ENCODE assay signal across 9 cellular contexts in the genomic region with DNA sequence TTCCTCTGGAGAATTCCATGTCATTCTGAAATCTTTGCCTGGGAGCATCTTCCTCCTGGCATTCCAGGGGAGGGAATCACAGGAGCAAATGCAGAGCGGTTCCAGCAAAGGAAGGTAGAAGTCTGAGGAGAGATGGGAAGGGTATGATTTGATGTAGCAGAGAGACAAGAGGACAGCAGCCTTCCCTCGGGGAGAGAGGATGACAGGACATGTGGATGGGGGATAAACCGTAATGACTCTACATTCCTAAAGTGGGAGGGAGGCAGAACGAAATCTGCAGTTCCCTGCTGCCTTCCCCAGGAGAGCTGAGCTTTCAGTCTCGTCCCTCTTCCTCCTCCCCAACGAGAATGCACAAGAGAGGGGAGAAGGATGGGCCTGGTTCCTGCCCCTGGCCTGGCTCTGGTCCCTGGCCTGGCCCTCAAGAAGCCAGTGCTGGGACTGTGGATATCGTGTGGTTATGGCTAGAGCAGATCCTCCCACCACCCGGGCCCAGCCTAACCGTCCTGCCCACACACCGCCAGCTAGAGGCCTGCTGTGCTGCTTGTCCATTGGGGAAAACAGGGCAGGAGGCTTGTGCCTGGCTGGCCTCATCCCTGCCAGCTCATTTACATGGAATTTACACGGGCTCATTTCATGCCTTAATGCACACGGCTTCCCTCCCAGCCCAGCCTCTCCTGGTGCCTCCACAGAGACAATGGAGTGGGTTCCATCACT. TPM values are rescaled to one million over a fixed set of nuclear protein-coding genes. Genes with fewer than 3 reads are reported as not detected.
DNase-seq lines count a peak whose midpoint lies in the region; ATAC-seq, FAIRE-seq and TF ChIP-seq lines count a peak whose summit lies in the region.
"Had no signal": no experiment of that assay in that cellular context is flagged by ENCODE, and none has a peak within 500 bp of the region (broad histone marks: within the 10 kb centered on the region; RNA-seq: fewer than 3 reads in every experiment).

No MANE protein-coding gene starts in this region.

- H3K9me1 ChIP-seq in keratinocyte (ENCODE audit: control insufficient read depth, extremely low read depth, insufficient read depth, low read length): peaks cover 3% of the 10 kb centered on the region

- H2AFZ ChIP-seq in keratinocyte (ENCODE audit: control insufficient read depth, low read length): peak overlapping the region; percentile 65

- H3K27ac ChIP-seq in A673 (ENCODE audit: low read depth, low read length, poor library complexity, severe bottlenecking): no peak overlapping the region
- H3K27ac ChIP-seq in keratinocyte (ENCODE audit: control insufficient read depth, insufficient read depth, low read length): peak overlapping the region; percentile 82

- DNase-seq in A673 (ENCODE audit: low spot score) (peak; percentile 67), GOT3 (lab: John Stamatoyannopoulos, UW) (peak; percentile 71), keratinocyte (ENCODE audit: low read depth, low spot score) (no peak), erythroblast (lab: John Stamatoyannopoulos, UW) (no peak)
- DNase-seq in activated T-helper 1 cell treated with anti-CD3 and anti-CD28 coated beads, Interleukin-12 subunit alpha, Interleukin-12 subunit beta, Interleukin-2, Interleukin-4 antibody, amounts not matched to agents 30 ng/mL and 10 ng/mL and 1 ng/mL, durations not matched to agents 14 hours and 24 hours and 36 hours (ENCODE audit: low spot score): no peak

- H3K36me3 Mint-ChIP-seq in activated T-helper 1 cell treated with anti-CD3 and anti-CD28 coated beads, Interleukin-12 subunit alpha, Interleukin-12 subunit beta, Interleukin-2, Interleukin-4 antibody, amounts not matched to agents 30 ng/mL and 10 ng/mL and 1 ng/mL, durations not matched to agents 14 hours and 24 hours and 36 hours (ENCODE audit: low read depth): peaks cover 38% of the 10 kb centered on the region

- dilution Hi-C loops in keratinocyte (cut with MboI; ENCODE audit: extremely low pct_ligation_motif_present, low sequenced_read_pairs): no loop called here

- no peak overlapping the region for H3K4me3 ChIP-seq in A673 (ENCODE audit: low read depth, low read length, poor library complexity, severe bottlenecking)
- peak overlapping the region in 1 of 3 experiments; percentile 17 for H3K4me3 ChIP-seq in keratinocyte (ENCODE audit: control insufficient read depth in 2 of 3, extremely low read depth in 1 of 3, insufficient read depth in 2 of 3, low read depth in 1 of 3, low read length in 3 of 3)

- peak overlapping the region; percentile 14 for H3K4me2 ChIP-seq in keratinocyte (ENCODE audit: control insufficient read depth, extremely low read depth, insufficient read depth, low read depth, low read length)

- H3K27me3 Mint-ChIP-seq in activated T-helper 1 cell treated with anti-CD3 and anti-CD28 coated beads, Interleukin-12 subunit alpha, Interleukin-12 subunit beta, Interleukin-2, Interleukin-4 antibody, amounts not matched to agents 30 ng/mL and 10 ng/mL and 1 ng/mL, durations not matched to agents 14 hours and 24 hours and 36 hours (ENCODE audit: insufficient read depth): no peaks in the 10 kb centered on the region

- peaks cover 48% of the 10 kb centered on the region for H3K4me1 Mint-ChIP-seq in activated T-helper 1 cell treated with anti-CD3 and anti-CD28 coated beads, Interleukin-12 subunit alpha, Interleukin-12 subunit beta, Interleukin-2, Interleukin-4 antibody, amounts not matched to agents 30 ng/mL and 10 ng/mL and 1 ng/mL, durations not matched to agents 14 hours and 24 hours and 36 hours (ENCODE audit: low read depth)

- TF ChIP-seq POLR2A in erythroblast (IDR thresholded peaks at IDR 0.05; ENCODE audit: low read length): no peak

- H3K9me3 Mint-ChIP-seq in activated T-helper 1 cell treated with anti-CD3 and anti-CD28 coated beads, Interleukin-12 subunit alpha, Interleukin-12 subunit beta, Interleukin-2, Interleukin-4 antibody, amounts not matched to agents 30 ng/mL and 10 ng/mL and 1 ng/mL, durations not matched to agents 14 hours and 24 hours and 36 hours: no peaks in the 10 kb centered on the region

- H3K9ac ChIP-seq in keratinocyte (ENCODE audit: control insufficient read depth, extremely low read depth, insufficient read depth, low read length): peak overlapping the region; percentile 69

- H3K79me2 ChIP-seq in keratinocyte (ENCODE audit: control insufficient read depth, insufficient read depth, low read length): no peaks in the 10 kb centered on the region

- FAIRE-seq in keratinocyte (lab: Jason Lieb, UNC): peak; percentile 85

- H3K4me3 Mint-ChIP-seq in activated T-helper 1 cell treated with anti-CD3 and anti-CD28 coated beads, Interleukin-12 subunit alpha, Interleukin-12 subunit beta, Interleukin-2, Interleukin-4 antibody, amounts not matched to agents 30 ng/mL and 10 ng/mL and 1 ng/mL, durations not matched to agents 14 hours and 24 hours and 36 hours: no peak overlapping the region

- TF ChIP-seq CTCF in A673 (conservative IDR thresholded peaks at IDR 0.05; ENCODE audit: low read depth, low read length) (no peak), keratinocyte (optimal IDR thresholded peaks at IDR 0.05 in 1 of 3, IDR thresholded peaks at IDR 0.05 in 1 of 3, conservative IDR thresholded peaks at IDR 0.05 in 1 of 3; ENCODE audit: extremely low read depth in 1 of 3, insufficient read depth in 2 of 3, low read length in 3 of 3) (peak in 2 of 3 experiments; percentile 14 to 31)

- intact Hi-C loops in A673 (cut with micrococcal nuclease; ENCODE audit: unreplicated experiment): no loop called here
- intact Hi-C loops in activated T-helper 1 cell treated with anti-CD3 and anti-CD28 coated beads, Interleukin-12 subunit alpha, Interleukin-12 subunit beta, Interleukin-2, Interleukin-4 antibody, amounts not matched to agents 30 ng/mL and 10 ng/mL and 1 ng/mL, durations not matched to agents 14 hours and 24 hours and 36 hours (cut with micrococcal nuclease): no loop called here

- POLR2A ChIA-PET in A673 (lab: Charles Lee; ENCODE audit: low non-redundant PET): no interaction called here

- no peaks in the 10 kb centered on the region for H4K20me1 ChIP-seq in keratinocyte (ENCODE audit: control insufficient read depth, extremely low read depth, insufficient read depth, low read length)

- ATAC-seq in GM21528 (IDR thresholded peaks at IDR 0.05; ENCODE audit: low FRiP score, unreplicated experiment) (no peak), GM18517 (IDR thresholded peaks at IDR 0.05; ENCODE audit: unreplicated experiment) (no peak), GM19023 (IDR thresholded peaks at IDR 0.05; ENCODE audit: unreplicated experiment) (no peak)

- no TSS peak for BruUV-seq in A673 (replicated peaks; lab: Mats Ljungman, UMichigan)

- H3K27me3 ChIP-seq in A673 (replicated peaks; ENCODE audit: insufficient read depth, low read depth, low read length, poor library complexity) (no peaks in the 10 kb centered on the region), keratinocyte (ENCODE audit: control insufficient read depth, extremely low read depth, insufficient read depth, low read length) (no peaks in the 10 kb centered on the region)

- CTCF ChIA-PET in A673 (lab: Charles Lee): interaction anchor here (0.9 kb wide), 1 partner anchor 25 kb away, joined by 3 read pairs; no protein-coding TSS in a partner anchor

- H3K36me3 ChIP-seq in A673 (ENCODE audit: insufficient read depth, low read length, poor library complexity, severe bottlenecking) (no peaks in the 10 kb centered on the region), keratinocyte (ENCODE audit: control insufficient read depth in 2 of 2, extremely low read depth in 1 of 2, insufficient read depth in 2 of 2, low read length in 2 of 2) (peaks cover 7 to 17% of the 10 kb centered on the region in 2 experiments)

- no peaks in the 10 kb centered on the region for H3K9me3 ChIP-seq in A673 (ENCODE audit: low read depth, low read length, poor library complexity, severe bottlenecking)
- no peaks in the 10 kb centered on the region for H3K9me3 ChIP-seq in keratinocyte (ENCODE audit: control insufficient read depth, low read depth, low read length)

- H3K4me1 ChIP-seq in A673 (ENCODE audit: insufficient read depth, low read length, poor library complexity, severe bottlenecking) (peaks cover 16% of the 10 kb centered on the region), keratinocyte (ENCODE audit: control insufficient read depth, extremely low read depth, insufficient read depth, low read length) (peaks cover 31% of the 10 kb centered on the region)

- H3K27ac Mint-ChIP-seq in activated T-helper 1 cell treated with anti-CD3 and anti-CD28 coated beads, Interleukin-12 subunit alpha, Interleukin-12 subunit beta, Interleukin-2, Interleukin-4 antibody, amounts not matched to agents 30 ng/mL and 10 ng/mL and 1 ng/mL, durations not matched to agents 14 hours and 24 hours and 36 hours: peak overlapping the region; percentile 46

RNA-seq across cellular contexts. Expression of a gene that starts 26.6 kb away (rescaled TPM):
- total RNA-seq in A673 (2021): 0.45 and 1.4 TPM in 2 replicates
- 102 TPM in 2 replicates for total RNA-seq in activated T-helper 1 cell treated with anti-CD3 and anti-CD28 coated beads, Interleukin-12 subunit alpha, Interleukin-12 subunit beta, Interleukin-2, Interleukin-4 antibody, amounts not matched to agents 30 ng/mL and 10 ng/mL and 1 ng/mL, durations not matched to agents 14 hours and 24 hours and 36 hours
- 8.0 to 15.5 TPM (median 8.1 TPM) in 3 replicates for polyA plus RNA-seq in keratinocyte
- polyA plus RNA-seq in keratinocyte (2011; ENCODE audit: low read depth): 6.4 TPM
- 3.7 and 3.8 TPM in 2 replicates for polyA plus RNA-seq in keratinocyte (2011; cell fraction: cytosol; rRNA removed)
- polyA plus RNA-seq in keratinocyte (2011; cell fraction: nucleus; rRNA removed): 21.0 and 21.5 TPM in 2 replicates
- polyA plus RNA-seq in keratinocyte (2012; ENCODE audit: low replicate concordance): 12.2 and 17.7 TPM in 2 replicates
- 15.0 to 36.5 TPM (median 16.5 TPM) in 3 replicates for polyA minus RNA-seq in keratinocyte
- 11.1 TPM for polyA minus RNA-seq in keratinocyte (2011; cell fraction: cytosol; rRNA and poly(A)+ RNA removed)
- 22.6 and 23.0 TPM in 2 replicates for polyA minus RNA-seq in keratinocyte (2011; cell fraction: nucleus; rRNA and poly(A)+ RNA removed)

RNA-seq across cellular contexts. Expression of a gene that starts 39.7 kb away (rescaled TPM):
- total RNA-seq in A673 (2021): not detected in 2 replicates
- total RNA-seq in activated T-helper 1 cell treated with anti-CD3 and anti-CD28 coated beads, Interleukin-12 subunit alpha, Interleukin-12 subunit beta, Interleukin-2, Interleukin-4 antibody, amounts not matched to agents 30 ng/mL and 10 ng/mL and 1 ng/mL, durations not matched to agents 14 hours and 24 hours and 36 hours: not detected in 2 replicates
- polyA plus RNA-seq in keratinocyte: 0.27 TPM in 1 of 3 replicates, not detected in the others
- polyA plus RNA-seq in keratinocyte (2011; ENCODE audit: low read depth): not detected
- polyA plus RNA-seq in keratinocyte (2011; cell fraction: cytosol; rRNA removed): 0.13 and 0.25 TPM in 2 replicates
- 0.22 and 0.24 TPM in 2 replicates for polyA plus RNA-seq in keratinocyte (2011; cell fraction: nucleus; rRNA removed)
- polyA plus RNA-seq in keratinocyte (2012; ENCODE audit: low replicate concordance): not detected in 2 replicates
- 0.13 TPM in 1 of 3 replicates, not detected in the others for polyA minus RNA-seq in keratinocyte
- 2.1 TPM for polyA minus RNA-seq in keratinocyte (2011; cell fraction: cytosol; rRNA and poly(A)+ RNA removed)
- polyA minus RNA-seq in keratinocyte (2011; cell fraction: nucleus; rRNA and poly(A)+ RNA removed): 1.2 TPM in 1 of 2 replicates, not detected in the other
- total RNA-seq: T-helper 1 cell treated with Interleukin-12 subunit alpha and Interleukin-12 subunit beta and Interleukin-4 antibody, amounts not matched to agents 30 ng/mL and 1 ng/mL, for 36 hours had no signal

RNA-seq across cellular contexts. Expression of a gene that starts 53.8 kb away (rescaled TPM):
- total RNA-seq in A673 (2021): 72.5 and 74.7 TPM in 2 replicates
- total RNA-seq in activated T-helper 1 cell treated with anti-CD3 and anti-CD28 coated beads, Interleukin-12 subunit alpha, Interleukin-12 subunit beta, Interleukin-2, Interleukin-4 antibody, amounts not matched to agents 30 ng/mL and 10 ng/mL and 1 ng/mL, durations not matched to agents 14 hours and 24 hours and 36 hours: 55.4 and 56.0 TPM in 2 replicates
- polyA plus RNA-seq in keratinocyte: 43.4 to 48.9 TPM (median 45.8 TPM) in 3 replicates
- polyA plus RNA-seq in keratinocyte (2011; ENCODE audit: low read depth): 10.6 TPM
- polyA plus RNA-seq in keratinocyte (2011; cell fraction: cytosol; rRNA removed): 45.8 and 55.5 TPM in 2 replicates
- polyA plus RNA-seq in keratinocyte (2011; cell fraction: nucleus; rRNA removed): 21.1 and 25.7 TPM in 2 replicates
- 31.4 and 44.2 TPM in 2 replicates for polyA plus RNA-seq in keratinocyte (2012; ENCODE audit: low replicate concordance)
- polyA minus RNA-seq in keratinocyte: 58.8 to 84.2 TPM (median 65.8 TPM) in 3 replicates
- 56.4 TPM for polyA minus RNA-seq in keratinocyte (2011; cell fraction: cytosol; rRNA and poly(A)+ RNA removed)
- 12.6 and 21.0 TPM in 2 replicates for polyA minus RNA-seq in keratinocyte (2011; cell fraction: nucleus; rRNA and poly(A)+ RNA removed)

Comparison
In these comparisons a context has a peak if more than half of its experiments do, and no peak if none do; other contexts are left out.
1. DNase-seq: peak in A673 (single experiment) and GOT3 (single experiment); none in activated T-helper 1 cell treated with anti-CD3 and anti-CD28 coated beads, Interleukin-12 subunit alpha, Interleukin-12 subunit beta, Interleukin-2, Interleukin-4 antibody, amounts not matched to agents 30 ng/mL and 10 ng/mL and 1 ng/mL, durations not matched to agents 14 hours and 24 hours and 36 hours (single experiment), keratinocyte (single experiment) and erythroblast (0 of 2).
2. RNA of a gene that starts 26.6 kb away (total RNA-seq): 102 TPM in activated T-helper 1 cell treated with anti-CD3 and anti-CD28 coated beads, Interleukin-12 subunit alpha, Interleukin-12 subunit beta, Interleukin-2, Interleukin-4 antibody, amounts not matched to agents 30 ng/mL and 10 ng/mL and 1 ng/mL, durations not matched to agents 14 hours and 24 hours and 36 hours; 0.45 to 1.4 TPM in A673; every median in the first group is over 10 times any median in the second.